In the genomic region with DNA sequence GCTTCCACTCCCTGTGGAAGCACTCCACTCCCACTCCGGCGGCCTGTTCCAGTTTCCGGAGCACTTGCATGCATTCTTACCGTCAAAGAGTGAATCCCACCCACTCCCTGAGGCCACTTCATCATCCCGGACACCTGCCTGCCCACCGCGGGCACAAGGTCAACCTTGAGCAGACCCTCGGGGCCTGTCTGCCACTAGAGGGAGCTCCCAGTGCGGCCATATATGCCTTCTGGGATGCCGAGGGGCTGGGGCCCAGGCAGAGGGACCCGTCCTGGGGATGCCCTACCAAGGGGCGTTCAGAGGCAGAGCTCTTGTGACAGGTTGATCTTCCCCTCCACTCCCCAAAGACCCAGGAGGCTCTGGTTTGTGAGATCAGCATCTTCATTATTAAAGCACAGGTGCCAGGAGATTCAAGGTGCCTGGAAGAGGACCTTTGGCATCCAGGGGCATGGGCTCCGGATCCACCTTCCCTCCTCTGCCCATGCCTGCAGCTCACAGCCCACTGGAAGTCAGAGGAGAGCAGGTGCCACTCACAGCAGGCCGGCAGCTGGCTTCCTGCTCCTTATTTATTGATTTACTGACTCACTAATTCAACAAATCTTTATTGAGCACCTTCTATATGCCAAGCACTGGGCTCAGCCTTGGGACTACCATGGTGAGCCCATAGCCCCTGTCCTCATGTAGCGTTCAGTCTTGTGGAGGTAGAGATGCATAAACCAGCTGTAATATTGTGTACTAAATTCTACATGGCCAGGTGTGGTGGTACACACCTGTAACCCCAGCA, we compare ENCODE assay signal across 8 cellular contexts. TPM values are rescaled to one million over a fixed set of nuclear protein-coding genes. Genes with fewer than 3 reads are reported as not detected.
DNase-seq lines count a peak whose midpoint lies in the region; TF ChIP-seq lines count a peak whose summit lies in the region.

No MANE protein-coding gene starts in this region.

- H3K9ac ChIP-seq in Karpas-422 (ENCODE audit: low read length) = no peak overlapping the region

- H3K4me3 ChIP-seq in Karpas-422 (ENCODE audit: low read length) (no peak overlapping the region), uterus (no peak overlapping the region)

- no peaks in the 10 kb centered on the region; the same call in 1 of the 2 replicates for H4K20me1 ChIP-seq in Karpas-422 (ENCODE audit: insufficient read depth, low read depth, low read length)

- no peaks in the 10 kb centered on the region for H3K36me3 ChIP-seq in Karpas-422 (ENCODE audit: insufficient read depth, low read length)
- H3K36me3 ChIP-seq in uterus = no peaks in the 10 kb centered on the region

- no peaks in the 10 kb centered on the region for H3K79me2 ChIP-seq in Karpas-422 (ENCODE audit: low read length)

- DNase-seq in COLO668 (lab: John Stamatoyannopoulos, UW; ENCODE audit: unreplicated experiment) (peak; percentile 44), Karpas-422 (peak; percentile 75), germinal center (ENCODE audit: low spot score) (peak; percentile 56), NCI-H2029 (lab: John Stamatoyannopoulos, UW) (no peak), uterus (no peak), middle frontal gyrus (ENCODE audit: extremely low spot score, low spot score) (no peak)
- DNase-seq in activated CD8-positive, alpha-beta memory T cell treated with anti-CD3 and anti-CD28 coated beads, Interleukin-2, amount 50 U/mL, for 48 hours = peak; percentile 75
- peak; percentile 24 to 29 for DNase-seq in stimulated activated CD8-positive, alpha-beta memory T cell treated with anti-CD3 and anti-CD28 coated beads, Interleukin-15, amount 100 ng/mL, for 48 hours (ENCODE audit: low read depth in 2 of 2)

- H2AFZ ChIP-seq in Karpas-422 (ENCODE audit: low read length) = no peak overlapping the region

- H3K4me2 ChIP-seq in Karpas-422 (ENCODE audit: low read depth, low read length, poor library complexity, severe bottlenecking) = no peak overlapping the region

- TF ChIP-seq POLR2A in uterus (IDR thresholded peaks at IDR 0.05) = no peak

- H3K27ac ChIP-seq in Karpas-422 (ENCODE audit: low read length) (no peak overlapping the region), uterus (no peak overlapping the region)

- no peaks in the 10 kb centered on the region for H3K9me2 ChIP-seq in Karpas-422 (replicated peaks; ENCODE audit: insufficient read depth, low read length)

- TF ChIP-seq CTCF in uterus (IDR thresholded peaks at IDR 0.05) = no peak

- H3K27me3 ChIP-seq in Karpas-422 (ENCODE audit: low read length) = no peaks in the 10 kb centered on the region
- no peaks in the 10 kb centered on the region for H3K27me3 ChIP-seq in uterus

- intact Hi-C loops in uterus (cut with DNase I; ENCODE audit: low total_unique reads) = no loop called here

- H3K4me1 ChIP-seq in Karpas-422 (ENCODE audit: low read length) (no peaks in the 10 kb centered on the region), uterus (no peaks in the 10 kb centered on the region)

- no peaks in the 10 kb centered on the region for H3K9me3 ChIP-seq in Karpas-422 (ENCODE audit: low read length)
- no peaks in the 10 kb centered on the region for H3K9me3 ChIP-seq in uterus

RNA-seq across cellular contexts. Expression of gene UBIAD1, which starts 47.3 kb away (rescaled TPM):
- 10.4 and 12.2 TPM in 2 replicates for total RNA-seq in Karpas-422 (2014; rRNA removed; shearing (Covaris generic); ENCODE audit: low replicate concordance)
- total RNA-seq in uterus = 10 to 100 TPM in 2 of 4 donors, 1 to 10 TPM in 2; 1.2 to 21.2 (median 7.4) TPM

RNA-seq across cellular contexts. Expression of gene MTOR, which starts 58.0 kb away (rescaled TPM):
- 36.4 and 50.1 TPM in 2 replicates for total RNA-seq in Karpas-422 (2014; rRNA removed; shearing (Covaris generic); ENCODE audit: low replicate concordance)
- 10 to 100 TPM; 22.9 to 51.5 (median 40.3) TPM for total RNA-seq in uterus

Comparison
In these comparisons a context has a peak if more than half of its experiments do, and no peak if none do; other contexts are left out.
1. DNase-seq: peak in COLO668 (single experiment), Karpas-422 (single experiment), activated CD8-positive, alpha-beta memory T cell treated with anti-CD3 and anti-CD28 coated beads, Interleukin-2, amount 50 U/mL, for 48 hours (single experiment), germinal center (single experiment) and stimulated activated CD8-positive, alpha-beta memory T cell treated with anti-CD3 and anti-CD28 coated beads, Interleukin-15, amount 100 ng/mL, for 48 hours (2 of 2); none in NCI-H2029 (single experiment), uterus (0 of 2) and middle frontal gyrus (single experiment).